ENCODE assay signal across 6 cellular contexts in the genomic region with DNA sequence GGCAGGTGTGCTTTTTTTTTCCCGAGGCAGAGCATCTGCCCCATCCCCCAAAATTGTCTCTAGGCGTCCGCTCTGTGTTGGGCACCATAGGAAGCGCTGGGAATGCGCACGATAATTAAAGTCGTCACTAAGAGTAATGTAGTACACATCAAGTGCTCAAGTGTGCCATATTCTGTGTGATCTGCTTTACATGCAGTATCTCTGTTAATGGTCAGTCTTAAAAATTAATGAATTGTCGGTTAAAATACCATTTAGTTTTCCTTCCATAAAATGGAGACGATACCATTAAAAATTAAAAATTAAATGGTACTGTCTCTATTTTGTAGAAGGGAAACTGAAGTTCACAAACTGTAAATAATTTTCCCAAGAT. TPM values are rescaled to one million over a fixed set of nuclear protein-coding genes. Genes with fewer than 3 reads are reported as not detected.
DNase-seq lines count a peak whose midpoint lies in the region; TF ChIP-seq lines count a peak whose summit lies in the region.

No MANE protein-coding gene starts in this region.

- no CpG with 5 or more reads among the region's 9 CpGs for WGBS in iPS DF 6.9 (ENCODE audit: insufficient coverage, insufficient read length)

- H3K4me2 ChIP-seq in OCI-LY7 (ENCODE audit: low read length) = peak overlapping the region; percentile 86

- CTCF ChIA-PET in OCI-LY7 (lab: Charles Lee; ENCODE audit: unreplicated experiment) = interaction anchor here (0.9 to 1.5 kb wide), 2 partner anchors 14 to 43 kb away, joined by 3 read pairs; no protein-coding TSS in a partner anchor

- H3K9me2 ChIP-seq in OCI-LY7 (ENCODE audit: insufficient read depth, low read length) = no peaks in the 10 kb centered on the region

- intact Hi-C loops in OCI-LY7 (cut with micrococcal nuclease; ENCODE audit: unreplicated experiment) = no loop called here
- intact Hi-C loops in head of caudate nucleus (cut with DNase I) = loop anchor here (5.0 kb wide), 2 partner anchors 72 to 223 kb away; partner anchors contain the start of gene BACH1

- H3K36me3 ChIP-seq in OCI-LY7 (ENCODE audit: insufficient read depth, low read length) = peaks cover 44% of the 10 kb centered on the region
- no peaks in the 10 kb centered on the region for H3K36me3 ChIP-seq in iPS DF 6.9 (ENCODE audit: control insufficient read depth, insufficient read depth, low read length)

- no peak for TF ChIP-seq CTCF in OCI-LY7 (conservative IDR thresholded peaks at IDR 0.05; ENCODE audit: low read length)

- DNase-seq in NCI-H1092 (lab: John Stamatoyannopoulos, UW) (peak; percentile 65), NCI-H1092 treated with DMSO at 0.1 percent for 48 hours (lab: John Stamatoyannopoulos, UW) (no peak), OCI-LY7 (ENCODE audit: low spot score) (no peak), iPS DF 6.9 (ENCODE audit: low read depth, low spot score) (no peak), head of caudate nucleus (no peak)
- no peak for DNase-seq in stimulated activated naive CD4-positive, alpha-beta T cell (lab: John Stamatoyannopoulos, UW)

- H3K4me1 ChIP-seq in OCI-LY7 (ENCODE audit: insufficient read depth, low read length, poor library complexity, severe bottlenecking) = peaks cover 50% of the 10 kb centered on the region
- no peaks in the 10 kb centered on the region for H3K4me1 ChIP-seq in iPS DF 6.9 (ENCODE audit: control insufficient read depth, insufficient read depth, low read length)

- H3K9me3 ChIP-seq in OCI-LY7 (ENCODE audit: low read length) (no peaks in the 10 kb centered on the region), iPS DF 6.9 (ENCODE audit: control insufficient read depth, insufficient read depth, low read length) (no peaks in the 10 kb centered on the region)

- H3K27me3 ChIP-seq in iPS DF 6.9 (ENCODE audit: control insufficient read depth, insufficient read depth, low read length) = no peaks in the 10 kb centered on the region

- H3K4me3 ChIP-seq in OCI-LY7 (ENCODE audit: low read depth, low read length, poor library complexity, severe bottlenecking) (peak overlapping the region; percentile 100), iPS DF 6.9 (ENCODE audit: low read length) (peak overlapping the region; percentile 83; the same call in 1 of the 2 replicates)

- BruUV-seq in OCI-LY7 (replicated peaks; lab: Mats Ljungman, UMichigan) = TSS peak; percentile 89

- peak overlapping the region; percentile 74 for H3K27ac ChIP-seq in OCI-LY7 (ENCODE audit: low read depth, low read length, poor library complexity, severe bottlenecking)
- H3K27ac ChIP-seq in iPS DF 6.9 (ENCODE audit: low read length) = no peak overlapping the region

- peaks cover 41% of the 10 kb centered on the region for H4K20me1 ChIP-seq in OCI-LY7 (ENCODE audit: insufficient read depth, low read length)

- peaks cover 51% of the 10 kb centered on the region for H3K79me2 ChIP-seq in OCI-LY7 (ENCODE audit: insufficient read depth, low read depth, low read length)

- POLR2A ChIA-PET in OCI-LY7 (lab: Charles Lee) = interaction anchor here (0.6 to 4.6 kb wide), 20 partner anchors 9 to 1036 kb away, joined by 3 to 35 read pairs (median 6); partner anchors contain the start of genes LTN1, RWDD2B and USP16

- H2AFZ ChIP-seq in OCI-LY7 (ENCODE audit: low read length) = peak overlapping the region; percentile 99

RNA-seq across cellular contexts. Expression of gene CCT8, which starts 0.5 kb away (rescaled TPM):
- 229 and 240 TPM in 2 replicates for total RNA-seq in OCI-LY7 (2014; rRNA removed; shearing (Covaris generic))
- total RNA-seq in OCI-LY7 (2022) = 332 and 375 TPM in 2 replicates

RNA-seq across cellular contexts. Expression of gene USP16, which starts 49.5 kb away (rescaled TPM):
- 22.8 and 23.1 TPM in 2 replicates for total RNA-seq in OCI-LY7 (2014; rRNA removed; shearing (Covaris generic))
- 34.2 and 35.4 TPM in 2 replicates for total RNA-seq in OCI-LY7 (2022)

RNA-seq across cellular contexts. Expression of gene RWDD2B, which starts 54.8 kb away (rescaled TPM):
- 5.0 and 7.5 TPM in 2 replicates for total RNA-seq in OCI-LY7 (2014; rRNA removed; shearing (Covaris generic))
- 16.1 and 17.4 TPM in 2 replicates for total RNA-seq in OCI-LY7 (2022)

RNA-seq across cellular contexts. Expression of gene MAP3K7CL, which starts 56.5 kb away (rescaled TPM):
- 2.1 and 7.8 TPM in 2 replicates for total RNA-seq in OCI-LY7 (2014; rRNA removed; shearing (Covaris generic))
- 13.0 TPM in 2 replicates for total RNA-seq in OCI-LY7 (2022)
